Comparison of ENCODE assay signal across 16 cellular contexts in genomic region chr1:59045137-59045536, GRCh38.
A peak's percentile ranks its signal among the peaks of the same experiment; 100 is the strongest.
DNase-seq lines count a peak whose midpoint lies in the region; ATAC-seq and TF ChIP-seq lines count a peak whose summit lies in the region.
"Had no signal": no experiment of that assay in that cellular context is flagged by ENCODE, and none has a peak within 500 bp of the region (broad histone marks: within the 10 kb centered on the region; RNA-seq: fewer than 3 reads in every experiment).

No MANE protein-coding gene starts in this region.

- no peak overlapping the region for H3K27ac ChIP-seq in CD4-positive, CD25-positive, alpha-beta regulatory T cell (ENCODE audit: insufficient read depth, low read length, poor library complexity, severe bottlenecking)
- H3K27ac ChIP-seq: brain microvascular endothelial cell, dorsolateral prefrontal cortex had no signal

- TF ChIP-seq CTCF in GM12873 (IDR thresholded peaks at IDR 0.05; ENCODE audit: insufficient read depth, low read depth, low read length, missing control alignments) (peak; percentile 12), mesothelial cell of epicardium (IDR thresholded peaks at IDR 0.05; ENCODE audit: unreplicated experiment) (no peak), lower leg skin (IDR thresholded peaks at IDR 0.05) (no peak)

- no peak for ATAC-seq in CD4-positive, CD25-positive, alpha-beta regulatory T cell (ENCODE audit: low read depth in 2 of 2)

- 71 to 91% methylated on average over 3 of the region's 3 CpGs for WGBS in lower leg skin, 2 donors

- H3K36me3 ChIP-seq in CD4-positive, CD25-positive, alpha-beta regulatory T cell (ENCODE audit: control insufficient read depth, insufficient read depth, low read length), result no peaks in the 10 kb centered on the region
- H3K36me3 ChIP-seq: brain microvascular endothelial cell had no signal

- H3K4me1 ChIP-seq in CD4-positive, CD25-positive, alpha-beta regulatory T cell (ENCODE audit: control insufficient read depth, insufficient read depth, low read length, poor library complexity, severe bottlenecking), result peaks cover 29% of the 10 kb centered on the region

- H3K27me3 Mint-ChIP-seq in CD4-positive, CD25-positive, alpha-beta regulatory T cell, result no peaks in the 10 kb centered on the region
- H3K27me3 Mint-ChIP-seq in activated CD4-positive, alpha-beta memory T cell treated with anti-CD3 and anti-CD28 coated beads, Interleukin-2, amount 10 ng/mL, durations not matched to agents 7 days and 5 days, result no peaks in the 10 kb centered on the region
- no peaks in the 10 kb centered on the region for H3K27me3 Mint-ChIP-seq in mesothelial cell of epicardium (ENCODE audit: low read depth)

- CTCF ChIA-PET in activated CD4-positive, alpha-beta memory T cell treated with anti-CD3 and anti-CD28 coated beads, Interleukin-2, amount 10 ng/mL, durations not matched to agents 7 days and 5 days (lab: Charles Lee), result no interaction called here
- CTCF ChIA-PET in HEK293T (lab: Yijun Ruan, JAX), result no interaction called here

- peaks cover 6% of the 10 kb centered on the region for H3K36me3 Mint-ChIP-seq in CD4-positive, CD25-positive, alpha-beta regulatory T cell
- peaks cover 13% of the 10 kb centered on the region for H3K36me3 Mint-ChIP-seq in activated CD4-positive, alpha-beta memory T cell treated with anti-CD3 and anti-CD28 coated beads, Interleukin-2, amount 10 ng/mL, durations not matched to agents 7 days and 5 days (ENCODE audit: low read depth)
- peaks cover 5% of the 10 kb centered on the region for H3K36me3 Mint-ChIP-seq in mesothelial cell of epicardium

- no peaks in the 10 kb centered on the region for H3K9me3 ChIP-seq in CD4-positive, CD25-positive, alpha-beta regulatory T cell (ENCODE audit: control insufficient read depth in 2 of 2, low read length in 2 of 2)

- H3K4me3 ChIP-seq in CD4-positive, CD25-positive, alpha-beta regulatory T cell (ENCODE audit: low read depth, low read length), result peak overlapping the region; percentile 30
- H3K4me3 ChIP-seq in lower leg skin (ENCODE audit: low read depth, poor library complexity, severe bottlenecking), result no peak overlapping the region
- H3K4me3 ChIP-seq: dorsolateral prefrontal cortex had no signal

- peaks cover 0 to 2% (median 0%) of the 10 kb centered on the region in 7 donors for H3K9me3 Mint-ChIP-seq in CD4-positive, CD25-positive, alpha-beta regulatory T cell
- no peaks in the 10 kb centered on the region for H3K9me3 Mint-ChIP-seq in activated CD4-positive, alpha-beta memory T cell treated with anti-CD3 and anti-CD28 coated beads, Interleukin-2, amount 10 ng/mL, durations not matched to agents 7 days and 5 days
- peaks cover 15% of the 10 kb centered on the region for H3K9me3 Mint-ChIP-seq in mesothelial cell of epicardium

- POLR2A ChIA-PET in activated CD4-positive, alpha-beta memory T cell treated with anti-CD3 and anti-CD28 coated beads, Interleukin-2, amount 10 ng/mL, durations not matched to agents 7 days and 5 days (lab: Charles Lee), result interaction anchor here (2.2 kb wide), 1 partner anchor 263 kb away, joined by 5 read pairs; no protein-coding TSS in a partner anchor
- POLR2A ChIA-PET in HEK293T (lab: Yijun Ruan, JAX), result no interaction called here

- H3K4me3 Mint-ChIP-seq in CD4-positive, CD25-positive, alpha-beta regulatory T cell, result peak overlapping the region in 3 of 4 donors; percentile 2 to 46 (median 23)
- H3K4me3 Mint-ChIP-seq in activated CD4-positive, alpha-beta memory T cell treated with anti-CD3 and anti-CD28 coated beads, Interleukin-2, amount 10 ng/mL, durations not matched to agents 7 days and 5 days, result no peak overlapping the region
- no peak overlapping the region for H3K4me3 Mint-ChIP-seq in mesothelial cell of epicardium

- H3K4me1 Mint-ChIP-seq in CD4-positive, CD25-positive, alpha-beta regulatory T cell, result peaks cover 25 to 46% (median 33%) of the 10 kb centered on the region in 4 donors
- H3K4me1 Mint-ChIP-seq in activated CD4-positive, alpha-beta memory T cell treated with anti-CD3 and anti-CD28 coated beads, Interleukin-2, amount 10 ng/mL, durations not matched to agents 7 days and 5 days, result peaks cover 35% of the 10 kb centered on the region
- H3K4me1 Mint-ChIP-seq in mesothelial cell of epicardium, result peaks cover 44% of the 10 kb centered on the region

- intact Hi-C loops in lower leg skin (cut with DNase I; ENCODE audit: low total_unique reads), result no loop called here

- peak overlapping the region; percentile 37 to 87 (median 79) for H3K27ac Mint-ChIP-seq in CD4-positive, CD25-positive, alpha-beta regulatory T cell
- H3K27ac Mint-ChIP-seq in activated CD4-positive, alpha-beta memory T cell treated with anti-CD3 and anti-CD28 coated beads, Interleukin-2, amount 10 ng/mL, durations not matched to agents 7 days and 5 days, result peak overlapping the region; percentile 79
- peak overlapping the region; percentile 16 for H3K27ac Mint-ChIP-seq in mesothelial cell of epicardium

- no peak for TF ChIP-seq POLR2A in lower leg skin (IDR thresholded peaks at IDR 0.05)

- no peak for DNase-seq in CD4-positive, CD25-positive, alpha-beta regulatory T cell
- DNase-seq in activated CD4-positive, alpha-beta memory T cell treated with anti-CD3 and anti-CD28 coated beads, Interleukin-2, amount 10 ng/mL, durations not matched to agents 7 days and 5 days, result no peak
- no peak for DNase-seq in mesothelial cell of epicardium (ENCODE audit: low spot score in 2 of 2, unreplicated experiment in 2 of 2)
- DNase-seq in HEK293T (ENCODE audit: extremely low spot score), result no peak
- DNase-seq in superior temporal gyrus (ENCODE audit: extremely low spot score), result no peak
- DNase-seq in stimulated activated CD4-positive, alpha-beta T cell treated with anti-CD3 and anti-CD28 coated beads, Interleukin-4, amount 100 ng/mL, for 24 hours, result no peak
- no peak for DNase-seq in lower leg skin (ENCODE audit: low spot score in 2 of 2)
- DNase-seq: activated gamma-delta T cell treated with Interleukin-2 at 50 U/mL for 16 hours, brain microvascular endothelial cell, dorsolateral prefrontal cortex, GDM1, NCI-H2029 treated with DMSO at 0.1 percent for 48 hours, NCI-H524, SIG-M5, T-helper 9 cell had no signal

- no peaks in the 10 kb centered on the region for H3K27me3 ChIP-seq in CD4-positive, CD25-positive, alpha-beta regulatory T cell (ENCODE audit: control insufficient read depth, insufficient read depth, low read length)
- H3K27me3 ChIP-seq: brain microvascular endothelial cell, dorsolateral prefrontal cortex had no signal

TF ChIP-seq in HEK293T, 16 proteins besides CTCF, POLR2A, EP300 and RAD21:
- no peak for TF ChIP-seq HDGF (IDR thresholded peaks at IDR 0.05; ENCODE audit: borderline replicate concordance)
- no peak for TF ChIP-seq NFRKB (IDR thresholded peaks at IDR 0.05)
- no peak for TF ChIP-seq ZNF384 (IDR thresholded peaks at IDR 0.05)
- no peak for TF ChIP-seq LEF1 (IDR thresholded peaks at IDR 0.05; ENCODE audit: borderline replicate concordance)
- TF ChIP-seq TARDBP (IDR thresholded peaks at IDR 0.05), result no peak
- TF ChIP-seq PKNOX1 (IDR thresholded peaks at IDR 0.05), result no peak
- no peak for TF ChIP-seq BHLHE40 (IDR thresholded peaks at IDR 0.05; ENCODE audit: borderline replicate concordance)
- TF ChIP-seq L3MBTL2 (conservative IDR thresholded peaks at IDR 0.05), result no peak
- no peak for TF ChIP-seq SUZ12 (IDR thresholded peaks at IDR 0.05)
- TF ChIP-seq ELF4 (IDR thresholded peaks at IDR 0.05), result no peak
- TF ChIP-seq FOXA1 (IDR thresholded peaks at IDR 0.05), result no peak
- TF ChIP-seq ARNT (IDR thresholded peaks at IDR 0.05), result no peak
- no peak for TF ChIP-seq SP1 (IDR thresholded peaks at IDR 0.05)
- TF ChIP-seq FOXK2 (IDR thresholded peaks at IDR 0.05), result no peak

Comparison
In these comparisons a context has a peak if more than half of its experiments do, and no peak if none do; other contexts are left out.
1. H3K27ac Mint-ChIP-seq: peak in every context shown above with its lines; median percentile 79 in CD4-positive, CD25-positive, alpha-beta regulatory T cell; 79 in activated CD4-positive, alpha-beta memory T cell treated with anti-CD3 and anti-CD28 coated beads, Interleukin-2, amount 10 ng/mL, durations not matched to agents 7 days and 5 days; 16 in mesothelial cell of epicardium.
2. H3K4me3 Mint-ChIP-seq: peak in CD4-positive, CD25-positive, alpha-beta regulatory T cell (3 of 4); none in activated CD4-positive, alpha-beta memory T cell treated with anti-CD3 and anti-CD28 coated beads, Interleukin-2, amount 10 ng/mL, durations not matched to agents 7 days and 5 days (single experiment) and mesothelial cell of epicardium (single experiment).